1 cellular context compared by ENCODE assay signal in the genomic region with DNA sequence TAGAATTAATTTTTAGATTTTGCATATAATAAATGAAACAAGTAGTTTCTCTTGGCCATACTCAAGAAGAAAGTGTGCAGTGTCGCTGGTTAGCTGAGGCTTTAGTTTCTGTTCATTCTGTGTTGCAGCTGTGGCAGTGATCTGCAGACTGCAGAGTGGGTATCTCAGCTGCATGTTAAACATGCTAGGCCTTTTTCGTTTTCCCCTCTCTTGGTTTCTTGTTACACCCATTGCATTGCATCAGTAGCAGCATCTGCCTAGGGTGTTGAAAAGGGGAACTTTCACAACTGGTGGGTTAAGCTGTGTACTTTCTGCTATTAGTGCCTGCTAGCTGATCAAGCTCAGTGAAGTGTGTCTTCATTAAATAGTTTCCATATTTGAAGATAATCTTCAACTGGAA.
TF ChIP-seq lines count a peak whose summit lies in the region.

No MANE protein-coding gene starts in this region.

TF ChIP-seq in K562, 482 proteins besides CTCF, POLR2A, EP300 and RAD21 (continued from another document):
- TF ChIP-seq HMBOX1 (IDR thresholded peaks at IDR 0.05), result peak; percentile 50; the same call in 1 of the 2 replicates
